Comparison of ENCODE assay signal across 1 cellular context in the genomic region with DNA sequence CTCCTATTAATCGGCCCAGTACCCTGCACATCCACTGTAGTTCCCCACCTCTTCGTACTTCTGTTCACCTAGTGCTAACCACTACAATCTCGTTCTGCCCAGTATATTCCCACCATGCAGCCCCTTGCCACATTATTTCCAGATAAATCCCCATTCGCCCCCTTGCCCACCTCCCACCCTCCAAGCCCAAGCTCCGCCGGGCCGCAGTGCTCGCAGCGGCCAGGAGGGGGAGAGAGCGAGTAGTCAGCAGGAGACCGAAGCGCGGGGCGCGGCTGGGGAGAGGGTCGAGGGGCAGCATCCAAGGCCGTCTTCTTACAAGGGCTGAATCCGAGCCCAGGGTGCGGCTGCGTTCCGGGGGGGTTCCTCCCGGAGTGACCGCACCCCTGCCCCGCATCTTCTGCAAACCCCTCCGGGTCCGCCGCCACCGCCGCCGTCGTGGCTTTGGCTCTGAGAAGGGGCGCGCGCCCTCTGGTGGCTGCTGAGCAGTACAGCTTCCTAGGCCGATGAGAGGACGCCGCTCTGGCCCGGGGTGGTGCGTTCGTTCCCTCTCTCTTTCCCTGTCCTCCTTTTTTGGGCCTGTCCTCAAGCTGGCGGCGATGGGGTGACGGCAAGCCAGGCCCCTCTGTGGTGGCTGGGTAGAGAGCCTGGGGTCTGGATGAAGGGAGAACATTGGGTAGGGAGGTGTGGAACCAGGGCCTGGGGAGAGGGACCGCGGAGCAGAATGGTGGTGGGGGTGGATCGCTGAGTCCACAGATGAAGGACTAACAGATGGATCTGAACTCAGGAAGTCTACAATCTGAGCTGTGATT.
TF ChIP-seq lines count a peak whose summit lies in the region.

No MANE protein-coding gene starts in this region.

TF ChIP-seq in K562, 482 proteins besides CTCF, POLR2A, EP300 and RAD21 (continued from another document and continues in another):
- TF ChIP-seq SMAD3 (CRISPR knock-in tag; conservative IDR thresholded peaks at IDR 0.05) = 0 out of 2 replicates have a peak, but pooled peaks have one; percentile 68
- TF ChIP-seq, protein P1, sequence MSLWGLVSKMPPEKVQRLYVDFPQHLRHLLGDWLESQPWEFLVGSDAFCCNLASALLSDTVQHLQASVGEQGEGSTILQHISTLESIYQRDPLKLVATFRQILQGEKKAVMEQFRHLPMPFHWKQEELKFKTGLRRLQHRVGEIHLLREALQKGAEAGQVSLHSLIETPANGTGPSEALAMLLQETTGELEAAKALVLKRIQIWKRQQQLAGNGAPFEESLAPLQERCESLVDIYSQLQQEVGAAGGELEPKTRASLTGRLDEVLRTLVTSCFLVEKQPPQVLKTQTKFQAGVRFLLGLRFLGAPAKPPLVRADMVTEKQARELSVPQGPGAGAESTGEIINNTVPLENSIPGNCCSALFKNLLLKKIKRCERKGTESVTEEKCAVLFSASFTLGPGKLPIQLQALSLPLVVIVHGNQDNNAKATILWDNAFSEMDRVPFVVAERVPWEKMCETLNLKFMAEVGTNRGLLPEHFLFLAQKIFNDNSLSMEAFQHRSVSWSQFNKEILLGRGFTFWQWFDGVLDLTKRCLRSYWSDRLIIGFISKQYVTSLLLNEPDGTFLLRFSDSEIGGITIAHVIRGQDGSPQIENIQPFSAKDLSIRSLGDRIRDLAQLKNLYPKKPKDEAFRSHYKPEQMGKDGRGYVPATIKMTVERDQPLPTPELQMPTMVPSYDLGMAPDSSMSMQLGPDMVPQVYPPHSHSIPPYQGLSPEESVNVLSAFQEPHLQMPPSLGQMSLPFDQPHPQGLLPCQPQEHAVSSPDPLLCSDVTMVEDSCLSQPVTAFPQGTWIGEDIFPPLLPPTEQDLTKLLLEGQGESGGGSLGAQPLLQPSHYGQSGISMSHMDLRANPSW (CRISPR knock-in tag; IDR thresholded peaks at IDR 0.05) = no peak
- TF ChIP-seq PYGO2 (tag; IDR thresholded peaks at IDR 0.05) = no peak
- TF ChIP-seq SOX6 (IDR thresholded peaks at IDR 0.05) = peak; percentile 50; the same call in 1 of the 2 replicates
- TF ChIP-seq MEIS2 (IDR thresholded peaks at IDR 0.05; ENCODE audit: partially characterized antibody) = no peak
- TF ChIP-seq FIP1L1 (IDR thresholded peaks at IDR 0.05; ENCODE audit: low read depth, low read length, poor library complexity, severe bottlenecking) = peak; percentile 52
- no peak for TF ChIP-seq CBX8 (IDR thresholded peaks at IDR 0.05; ENCODE audit: borderline replicate concordance, extremely low read depth, low read depth, low read length, poor library complexity, severe bottlenecking)
- no peak for TF ChIP-seq CCNT2 (IDR thresholded peaks at IDR 0.05; ENCODE audit: borderline replicate concordance, extremely low read depth, insufficient read length, low read depth, low read length)
- TF ChIP-seq SUPT5H (IDR thresholded peaks at IDR 0.05) = no peak
- TF ChIP-seq, protein P2, sequence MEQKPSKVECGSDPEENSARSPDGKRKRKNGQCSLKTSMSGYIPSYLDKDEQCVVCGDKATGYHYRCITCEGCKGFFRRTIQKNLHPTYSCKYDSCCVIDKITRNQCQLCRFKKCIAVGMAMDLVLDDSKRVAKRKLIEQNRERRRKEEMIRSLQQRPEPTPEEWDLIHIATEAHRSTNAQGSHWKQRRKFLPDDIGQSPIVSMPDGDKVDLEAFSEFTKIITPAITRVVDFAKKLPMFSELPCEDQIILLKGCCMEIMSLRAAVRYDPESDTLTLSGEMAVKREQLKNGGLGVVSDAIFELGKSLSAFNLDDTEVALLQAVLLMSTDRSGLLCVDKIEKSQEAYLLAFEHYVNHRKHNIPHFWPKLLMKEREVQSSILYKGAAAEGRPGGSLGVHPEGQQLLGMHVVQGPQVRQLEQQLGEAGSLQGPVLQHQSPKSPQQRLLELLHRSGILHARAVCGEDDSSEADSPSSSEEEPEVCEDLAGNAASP (IDR thresholded peaks at IDR 0.05) = no peak
- no peak for TF ChIP-seq FOS (IDR thresholded peaks at IDR 0.05; ENCODE audit: extremely low read depth, insufficient read length)
- TF ChIP-seq DIDO1 (tag; IDR thresholded peaks at IDR 0.05; ENCODE audit: low read depth) = no peak
- TF ChIP-seq STAG1 (CRISPR knock-in tag; IDR thresholded peaks at IDR 0.05; ENCODE audit: borderline replicate concordance) = peak; percentile 90
- TF ChIP-seq, protein P3, sequence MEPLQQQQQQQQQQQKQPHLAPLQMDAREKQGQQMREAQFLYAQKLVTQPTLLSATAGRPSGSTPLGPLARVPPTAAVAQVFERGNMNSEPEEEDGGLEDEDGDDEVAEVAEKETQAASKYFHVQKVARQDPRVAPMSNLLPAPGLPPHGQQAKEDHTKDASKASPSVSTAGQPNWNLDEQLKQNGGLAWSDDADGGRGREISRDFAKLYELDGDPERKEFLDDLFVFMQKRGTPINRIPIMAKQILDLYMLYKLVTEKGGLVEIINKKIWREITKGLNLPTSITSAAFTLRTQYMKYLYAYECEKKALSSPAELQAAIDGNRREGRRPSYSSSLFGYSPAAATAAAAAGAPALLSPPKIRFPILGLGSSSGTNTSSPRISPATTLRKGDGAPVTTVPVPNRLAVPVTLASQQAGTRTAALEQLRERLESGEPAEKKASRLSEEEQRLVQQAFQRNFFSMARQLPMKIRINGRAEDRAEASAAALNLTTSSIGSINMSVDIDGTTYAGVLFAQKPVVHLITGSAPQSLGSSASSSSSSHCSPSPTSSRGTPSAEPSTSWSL (CRISPR knock-in tag; IDR thresholded peaks at IDR 0.05; ENCODE audit: borderline replicate concordance) = no peak
- peak; percentile 36 for TF ChIP-seq DACH1 (IDR thresholded peaks at IDR 0.05; ENCODE audit: partially characterized antibody)
- TF ChIP-seq SMARCA5 (IDR thresholded peaks at IDR 0.05) = peak; percentile 72; the same call in 1 of the 2 replicates
- TF ChIP-seq, protein P4, sequence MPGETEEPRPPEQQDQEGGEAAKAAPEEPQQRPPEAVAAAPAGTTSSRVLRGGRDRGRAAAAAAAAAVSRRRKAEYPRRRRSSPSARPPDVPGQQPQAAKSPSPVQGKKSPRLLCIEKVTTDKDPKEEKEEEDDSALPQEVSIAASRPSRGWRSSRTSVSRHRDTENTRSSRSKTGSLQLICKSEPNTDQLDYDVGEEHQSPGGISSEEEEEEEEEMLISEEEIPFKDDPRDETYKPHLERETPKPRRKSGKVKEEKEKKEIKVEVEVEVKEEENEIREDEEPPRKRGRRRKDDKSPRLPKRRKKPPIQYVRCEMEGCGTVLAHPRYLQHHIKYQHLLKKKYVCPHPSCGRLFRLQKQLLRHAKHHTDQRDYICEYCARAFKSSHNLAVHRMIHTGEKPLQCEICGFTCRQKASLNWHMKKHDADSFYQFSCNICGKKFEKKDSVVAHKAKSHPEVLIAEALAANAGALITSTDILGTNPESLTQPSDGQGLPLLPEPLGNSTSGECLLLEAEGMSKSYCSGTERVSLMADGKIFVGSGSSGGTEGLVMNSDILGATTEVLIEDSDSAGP (CRISPR knock-in tag; IDR thresholded peaks at IDR 0.05) = no peak
- TF ChIP-seq ZNF668 (CRISPR knock-in tag; IDR thresholded peaks at IDR 0.05) = no peak
- TF ChIP-seq, protein P5, sequence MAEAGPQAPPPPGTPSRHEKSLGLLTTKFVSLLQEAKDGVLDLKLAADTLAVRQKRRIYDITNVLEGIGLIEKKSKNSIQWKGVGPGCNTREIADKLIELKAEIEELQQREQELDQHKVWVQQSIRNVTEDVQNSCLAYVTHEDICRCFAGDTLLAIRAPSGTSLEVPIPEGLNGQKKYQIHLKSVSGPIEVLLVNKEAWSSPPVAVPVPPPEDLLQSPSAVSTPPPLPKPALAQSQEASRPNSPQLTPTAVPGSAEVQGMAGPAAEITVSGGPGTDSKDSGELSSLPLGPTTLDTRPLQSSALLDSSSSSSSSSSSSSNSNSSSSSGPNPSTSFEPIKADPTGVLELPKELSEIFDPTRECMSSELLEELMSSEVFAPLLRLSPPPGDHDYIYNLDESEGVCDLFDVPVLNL (CRISPR knock-in tag; IDR thresholded peaks at IDR 0.05; ENCODE audit: low read depth) = no peak
- TF ChIP-seq, protein P6, sequence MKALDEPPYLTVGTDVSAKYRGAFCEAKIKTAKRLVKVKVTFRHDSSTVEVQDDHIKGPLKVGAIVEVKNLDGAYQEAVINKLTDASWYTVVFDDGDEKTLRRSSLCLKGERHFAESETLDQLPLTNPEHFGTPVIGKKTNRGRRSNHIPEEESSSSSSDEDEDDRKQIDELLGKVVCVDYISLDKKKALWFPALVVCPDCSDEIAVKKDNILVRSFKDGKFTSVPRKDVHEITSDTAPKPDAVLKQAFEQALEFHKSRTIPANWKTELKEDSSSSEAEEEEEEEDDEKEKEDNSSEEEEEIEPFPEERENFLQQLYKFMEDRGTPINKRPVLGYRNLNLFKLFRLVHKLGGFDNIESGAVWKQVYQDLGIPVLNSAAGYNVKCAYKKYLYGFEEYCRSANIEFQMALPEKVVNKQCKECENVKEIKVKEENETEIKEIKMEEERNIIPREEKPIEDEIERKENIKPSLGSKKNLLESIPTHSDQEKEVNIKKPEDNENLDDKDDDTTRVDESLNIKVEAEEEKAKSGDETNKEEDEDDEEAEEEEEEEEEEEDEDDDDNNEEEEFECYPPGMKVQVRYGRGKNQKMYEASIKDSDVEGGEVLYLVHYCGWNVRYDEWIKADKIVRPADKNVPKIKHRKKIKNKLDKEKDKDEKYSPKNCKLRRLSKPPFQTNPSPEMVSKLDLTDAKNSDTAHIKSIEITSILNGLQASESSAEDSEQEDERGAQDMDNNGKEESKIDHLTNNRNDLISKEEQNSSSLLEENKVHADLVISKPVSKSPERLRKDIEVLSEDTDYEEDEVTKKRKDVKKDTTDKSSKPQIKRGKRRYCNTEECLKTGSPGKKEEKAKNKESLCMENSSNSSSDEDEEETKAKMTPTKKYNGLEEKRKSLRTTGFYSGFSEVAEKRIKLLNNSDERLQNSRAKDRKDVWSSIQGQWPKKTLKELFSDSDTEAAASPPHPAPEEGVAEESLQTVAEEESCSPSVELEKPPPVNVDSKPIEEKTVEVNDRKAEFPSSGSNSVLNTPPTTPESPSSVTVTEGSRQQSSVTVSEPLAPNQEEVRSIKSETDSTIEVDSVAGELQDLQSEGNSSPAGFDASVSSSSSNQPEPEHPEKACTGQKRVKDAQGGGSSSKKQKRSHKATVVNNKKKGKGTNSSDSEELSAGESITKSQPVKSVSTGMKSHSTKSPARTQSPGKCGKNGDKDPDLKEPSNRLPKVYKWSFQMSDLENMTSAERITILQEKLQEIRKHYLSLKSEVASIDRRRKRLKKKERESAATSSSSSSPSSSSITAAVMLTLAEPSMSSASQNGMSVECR (CRISPR knock-in tag; IDR thresholded peaks at IDR 0.05) = peak; percentile 64; the same call in 1 of the 2 replicates
- TF ChIP-seq, protein P7, sequence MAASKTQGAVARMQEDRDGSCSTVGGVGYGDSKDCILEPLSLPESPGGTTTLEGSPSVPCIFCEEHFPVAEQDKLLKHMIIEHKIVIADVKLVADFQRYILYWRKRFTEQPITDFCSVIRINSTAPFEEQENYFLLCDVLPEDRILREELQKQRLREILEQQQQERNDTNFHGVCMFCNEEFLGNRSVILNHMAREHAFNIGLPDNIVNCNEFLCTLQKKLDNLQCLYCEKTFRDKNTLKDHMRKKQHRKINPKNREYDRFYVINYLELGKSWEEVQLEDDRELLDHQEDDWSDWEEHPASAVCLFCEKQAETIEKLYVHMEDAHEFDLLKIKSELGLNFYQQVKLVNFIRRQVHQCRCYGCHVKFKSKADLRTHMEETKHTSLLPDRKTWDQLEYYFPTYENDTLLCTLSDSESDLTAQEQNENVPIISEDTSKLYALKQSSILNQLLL (CRISPR knock-in tag; IDR thresholded peaks at IDR 0.05; ENCODE audit: borderline replicate concordance) = no peak
- TF ChIP-seq ZNF324 (CRISPR knock-in tag; IDR thresholded peaks at IDR 0.05) = no peak
- no peak for TF ChIP-seq GTF2E2 (tag; IDR thresholded peaks at IDR 0.05)
- TF ChIP-seq ELF2 (CRISPR knock-in tag; IDR thresholded peaks at IDR 0.05) = no peak
- TF ChIP-seq, protein P8, sequence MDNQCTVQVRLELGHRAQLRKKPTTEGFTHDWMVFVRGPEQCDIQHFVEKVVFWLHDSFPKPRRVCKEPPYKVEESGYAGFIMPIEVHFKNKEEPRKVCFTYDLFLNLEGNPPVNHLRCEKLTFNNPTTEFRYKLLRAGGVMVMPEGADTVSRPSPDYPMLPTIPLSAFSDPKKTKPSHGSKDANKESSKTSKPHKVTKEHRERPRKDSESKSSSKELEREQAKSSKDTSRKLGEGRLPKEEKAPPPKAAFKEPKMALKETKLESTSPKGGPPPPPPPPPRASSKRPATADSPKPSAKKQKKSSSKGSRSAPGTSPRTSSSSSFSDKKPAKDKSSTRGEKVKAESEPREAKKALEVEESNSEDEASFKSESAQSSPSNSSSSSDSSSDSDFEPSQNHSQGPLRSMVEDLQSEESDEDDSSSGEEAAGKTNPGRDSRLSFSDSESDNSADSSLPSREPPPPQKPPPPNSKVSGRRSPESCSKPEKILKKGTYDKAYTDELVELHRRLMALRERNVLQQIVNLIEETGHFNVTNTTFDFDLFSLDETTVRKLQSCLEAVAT (IDR thresholded peaks at IDR 0.05) = peak in 1 of 2 experiments; percentile 73; a peak in 1 of 4 replicates
- no peak for TF ChIP-seq POLR2H (tag; IDR thresholded peaks at IDR 0.05; ENCODE audit: low read depth)
- TF ChIP-seq, protein P9, sequence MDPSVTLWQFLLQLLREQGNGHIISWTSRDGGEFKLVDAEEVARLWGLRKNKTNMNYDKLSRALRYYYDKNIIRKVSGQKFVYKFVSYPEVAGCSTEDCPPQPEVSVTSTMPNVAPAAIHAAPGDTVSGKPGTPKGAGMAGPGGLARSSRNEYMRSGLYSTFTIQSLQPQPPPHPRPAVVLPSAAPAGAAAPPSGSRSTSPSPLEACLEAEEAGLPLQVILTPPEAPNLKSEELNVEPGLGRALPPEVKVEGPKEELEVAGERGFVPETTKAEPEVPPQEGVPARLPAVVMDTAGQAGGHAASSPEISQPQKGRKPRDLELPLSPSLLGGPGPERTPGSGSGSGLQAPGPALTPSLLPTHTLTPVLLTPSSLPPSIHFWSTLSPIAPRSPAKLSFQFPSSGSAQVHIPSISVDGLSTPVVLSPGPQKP (CRISPR knock-in tag; IDR thresholded peaks at IDR 0.05) = no peak
- TF ChIP-seq MXI1 (IDR thresholded peaks at IDR 0.05; ENCODE audit: low read depth, low read length) = no peak
- peak; percentile 75 for TF ChIP-seq L3MBTL2 (IDR thresholded peaks at IDR 0.05)
- TF ChIP-seq PHTF2 (CRISPR knock-in tag; IDR thresholded peaks at IDR 0.05) = no peak
- peak; percentile 69 for TF ChIP-seq ESRRA (IDR thresholded peaks at IDR 0.05; ENCODE audit: borderline replicate concordance, low read depth)
- no peak for TF ChIP-seq MIER1 (IDR thresholded peaks at IDR 0.05; ENCODE audit: low read depth)
- TF ChIP-seq SREBF2 (CRISPR knock-in tag; IDR thresholded peaks at IDR 0.05) = no peak
- no peak for TF ChIP-seq BDP1 (IDR thresholded peaks at IDR 0.05; ENCODE audit: insufficient read depth, insufficient read length)
- no peak for TF ChIP-seq RNF2 (IDR thresholded peaks at IDR 0.05)
- TF ChIP-seq, protein P10, sequence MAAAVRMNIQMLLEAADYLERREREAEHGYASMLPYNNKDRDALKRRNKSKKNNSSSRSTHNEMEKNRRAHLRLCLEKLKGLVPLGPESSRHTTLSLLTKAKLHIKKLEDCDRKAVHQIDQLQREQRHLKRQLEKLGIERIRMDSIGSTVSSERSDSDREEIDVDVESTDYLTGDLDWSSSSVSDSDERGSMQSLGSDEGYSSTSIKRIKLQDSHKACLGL (CRISPR knock-in tag; IDR thresholded peaks at IDR 0.05; ENCODE audit: borderline replicate concordance, poor library complexity, severe bottlenecking) = no peak
- no peak for TF ChIP-seq ZNF444 (CRISPR knock-in tag; IDR thresholded peaks at IDR 0.05)
- TF ChIP-seq NBN (IDR thresholded peaks at IDR 0.05; ENCODE audit: low read depth) = peak; percentile 84
- TF ChIP-seq ZNF140 (CRISPR knock-in tag; IDR thresholded peaks at IDR 0.05) = no peak
- no peak for TF ChIP-seq ZNF347 (CRISPR knock-in tag; IDR thresholded peaks at IDR 0.05; ENCODE audit: low read depth)
- TF ChIP-seq ZFP30 (CRISPR knock-in tag; IDR thresholded peaks at IDR 0.05; ENCODE audit: borderline replicate concordance) = no peak
- no peak for TF ChIP-seq GATA2 (CRISPR knock-in tag; IDR thresholded peaks at IDR 0.05)
- TF ChIP-seq MAFG (tag; conservative IDR thresholded peaks at IDR 0.05) = no peak
